In genomic region chr3:53195602-53196574, GRCh38 we compare ENCODE assay signal across 8 cellular contexts.
DNase-seq lines count a peak whose midpoint lies in the region; ATAC-seq and TF ChIP-seq lines count a peak whose summit lies in the region.

No MANE protein-coding gene starts in this region.

- peaks cover 18% of the 10 kb centered on the region for H3K36me3 Mint-ChIP-seq in stimulated activated memory B cell treated with anti-CD40 and anti-IgM and Interleukin-4, amounts not matched to agents 10 μg/mL and 1 μg/mL and 100 μg/mL, for 72 hours

- TF ChIP-seq POLR2A in NB4 (IDR thresholded peaks at IDR 0.05; ENCODE audit: extremely low read depth, insufficient read length): no peak

- H3K27ac Mint-ChIP-seq in stimulated activated memory B cell treated with anti-CD40 and anti-IgM and Interleukin-4, amounts not matched to agents 10 μg/mL and 1 μg/mL and 100 μg/mL, for 72 hours: peak overlapping the region; percentile 73

- peaks cover 38% of the 10 kb centered on the region for H3K4me1 Mint-ChIP-seq in stimulated activated memory B cell treated with anti-CD40 and anti-IgM and Interleukin-4, amounts not matched to agents 10 μg/mL and 1 μg/mL and 100 μg/mL, for 72 hours

- peak overlapping the region; percentile 29 for H3K4me3 Mint-ChIP-seq in stimulated activated memory B cell treated with anti-CD40 and anti-IgM and Interleukin-4, amounts not matched to agents 10 μg/mL and 1 μg/mL and 100 μg/mL, for 72 hours

- peak; percentile 79 for ATAC-seq in stimulated activated memory B cell treated with anti-CD40 and anti-IgM and Interleukin-4, amounts not matched to agents 10 μg/mL and 1 μg/mL and 100 μg/mL, for 72 hours
- ATAC-seq in GM19351 (IDR thresholded peaks at IDR 0.05; ENCODE audit: unreplicated experiment): no peak

- peak; percentile 96 for TF ChIP-seq CTCF in NB4 (IDR thresholded peaks at IDR 0.05; ENCODE audit: low read depth, low read length)

- peaks cover 25% of the 10 kb centered on the region for H3K4me1 ChIP-seq in muscle layer of colon (ENCODE audit: insufficient read depth, low read length)

- H3K9me3 ChIP-seq in muscle layer of colon (ENCODE audit: low read length): no peaks in the 10 kb centered on the region

- DNase-seq in NCI-H2227 (lab: John Stamatoyannopoulos, UW; ENCODE audit: unreplicated experiment): peak; percentile 24
- no peak for DNase-seq in NCI-H2227 treated with DMSO at 0.1 percent for 48 hours (lab: John Stamatoyannopoulos, UW)
- peak; percentile 76 for DNase-seq in NB4 (ENCODE audit: low read depth)
- peak; percentile 50 for DNase-seq in activated CD4-positive, alpha-beta T cell treated with anti-CD3 and anti-CD28 coated beads, Interleukin-2, amount 50 U/mL, for 1 hour
- peak; percentile 31 for DNase-seq in effector CD8-positive, alpha-beta T cell (lab: John Stamatoyannopoulos, UW)

- no peak overlapping the region for H3K27ac ChIP-seq in muscle layer of colon (ENCODE audit: low read depth, low read length)

- H3K36me3 ChIP-seq in muscle layer of colon (ENCODE audit: insufficient read depth, low read length): no peaks in the 10 kb centered on the region

- H3K4me3 ChIP-seq in NB4 (ENCODE audit: low read depth, low read length) (no peak overlapping the region), muscle layer of colon (ENCODE audit: low read depth in 1 of 2, low read length in 2 of 2) (peak overlapping the region; percentile 15 to 29)

- no peaks in the 10 kb centered on the region for H3K27me3 ChIP-seq in muscle layer of colon (ENCODE audit: control insufficient read depth in 1 of 2, insufficient read depth in 2 of 2, low read length in 2 of 2)

- no peaks in the 10 kb centered on the region for H3K27me3 Mint-ChIP-seq in stimulated activated memory B cell treated with anti-CD40 and anti-IgM and Interleukin-4, amounts not matched to agents 10 μg/mL and 1 μg/mL and 100 μg/mL, for 72 hours

- H3K9me3 Mint-ChIP-seq in stimulated activated memory B cell treated with anti-CD40 and anti-IgM and Interleukin-4, amounts not matched to agents 10 μg/mL and 1 μg/mL and 100 μg/mL, for 72 hours: no peaks in the 10 kb centered on the region

- H3K9ac ChIP-seq in muscle layer of colon (ENCODE audit: low read length): no peak overlapping the region
